In the genomic region with DNA sequence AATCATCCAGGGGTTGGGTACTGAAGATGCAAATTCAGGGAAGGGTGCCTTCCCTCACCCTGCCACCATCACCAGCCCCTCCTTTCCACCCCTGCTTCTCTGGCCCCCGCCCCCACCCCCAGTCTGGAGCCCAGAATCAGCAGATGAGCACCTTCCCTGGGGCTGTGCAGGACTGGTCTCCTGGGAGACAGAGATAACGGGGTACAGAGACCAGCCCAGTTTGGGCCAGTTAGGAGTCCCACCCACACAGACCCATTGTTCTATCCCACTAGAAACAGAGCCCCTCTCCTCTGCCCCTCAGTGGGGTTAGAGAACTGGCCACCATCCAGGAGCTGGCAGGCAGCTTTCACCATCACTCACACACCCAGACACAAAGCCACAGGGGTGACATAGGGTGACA, we compare ENCODE assay signal across 1 cellular context.
TF ChIP-seq lines count a peak whose summit lies in the region.

No MANE protein-coding gene starts in this region.

TF ChIP-seq in SK-N-SH, 30 proteins besides CTCF, POLR2A, EP300 and RAD21 (continued from another document):
- TF ChIP-seq, protein P1, sequence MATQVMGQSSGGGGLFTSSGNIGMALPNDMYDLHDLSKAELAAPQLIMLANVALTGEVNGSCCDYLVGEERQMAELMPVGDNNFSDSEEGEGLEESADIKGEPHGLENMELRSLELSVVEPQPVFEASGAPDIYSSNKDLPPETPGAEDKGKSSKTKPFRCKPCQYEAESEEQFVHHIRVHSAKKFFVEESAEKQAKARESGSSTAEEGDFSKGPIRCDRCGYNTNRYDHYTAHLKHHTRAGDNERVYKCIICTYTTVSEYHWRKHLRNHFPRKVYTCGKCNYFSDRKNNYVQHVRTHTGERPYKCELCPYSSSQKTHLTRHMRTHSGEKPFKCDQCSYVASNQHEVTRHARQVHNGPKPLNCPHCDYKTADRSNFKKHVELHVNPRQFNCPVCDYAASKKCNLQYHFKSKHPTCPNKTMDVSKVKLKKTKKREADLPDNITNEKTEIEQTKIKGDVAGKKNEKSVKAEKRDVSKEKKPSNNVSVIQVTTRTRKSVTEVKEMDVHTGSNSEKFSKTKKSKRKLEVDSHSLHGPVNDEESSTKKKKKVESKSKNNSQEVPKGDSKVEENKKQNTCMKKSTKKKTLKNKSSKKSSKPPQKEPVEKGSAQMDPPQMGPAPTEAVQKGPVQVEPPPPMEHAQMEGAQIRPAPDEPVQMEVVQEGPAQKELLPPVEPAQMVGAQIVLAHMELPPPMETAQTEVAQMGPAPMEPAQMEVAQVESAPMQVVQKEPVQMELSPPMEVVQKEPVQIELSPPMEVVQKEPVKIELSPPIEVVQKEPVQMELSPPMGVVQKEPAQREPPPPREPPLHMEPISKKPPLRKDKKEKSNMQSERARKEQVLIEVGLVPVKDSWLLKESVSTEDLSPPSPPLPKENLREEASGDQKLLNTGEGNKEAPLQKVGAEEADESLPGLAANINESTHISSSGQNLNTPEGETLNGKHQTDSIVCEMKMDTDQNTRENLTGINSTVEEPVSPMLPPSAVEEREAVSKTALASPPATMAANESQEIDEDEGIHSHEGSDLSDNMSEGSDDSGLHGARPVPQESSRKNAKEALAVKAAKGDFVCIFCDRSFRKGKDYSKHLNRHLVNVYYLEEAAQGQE (IDR thresholded peaks at IDR 0.05; ENCODE audit: low read depth, low read length), result no peak
- TF ChIP-seq TCF12 (IDR thresholded peaks at IDR 0.05) (no peak), POLR2AphosphoS5 (IDR thresholded peaks at IDR 0.05; ENCODE audit: low read depth, low read length) (no peak), FOXJ3 (CRISPR knock-in tag; IDR thresholded peaks at IDR 0.05) (peak; percentile 78; the same call in 1 of the 2 replicates), FOSL2 (IDR thresholded peaks at IDR 0.05; ENCODE audit: borderline replicate concordance, low read depth) (no peak), RFX5 (IDR thresholded peaks at IDR 0.05; ENCODE audit: low read length) (no peak), SIN3A (IDR thresholded peaks at IDR 0.05; ENCODE audit: borderline replicate concordance, low read depth, low read length) (no peak), MEF2A (IDR thresholded peaks at IDR 0.05; ENCODE audit: borderline replicate concordance, low read depth) (no peak), FOXM1 (IDR thresholded peaks at IDR 0.05; ENCODE audit: low read depth) (no peak), NFIC (IDR thresholded peaks at IDR 0.05; ENCODE audit: borderline replicate concordance) (no peak), CHD2 (IDR thresholded peaks at IDR 0.05; ENCODE audit: low read length, partially characterized antibody) (peak; percentile 91), EZH2phosphoT487 (IDR thresholded peaks at IDR 0.05; ENCODE audit: borderline replicate concordance, low read depth) (no peak), RCOR1 (IDR thresholded peaks at IDR 0.05; ENCODE audit: low read length) (peak; percentile 90), RXRA (IDR thresholded peaks at IDR 0.05; ENCODE audit: borderline replicate concordance, low read depth) (no peak), GABPA (IDR thresholded peaks at IDR 0.05; ENCODE audit: low read depth) (no peak), GATA2 (CRISPR knock-in tag; IDR thresholded peaks at IDR 0.05) (peak; percentile 93), MXI1 (IDR thresholded peaks at IDR 0.05; ENCODE audit: low read depth, low read length) (peak; percentile 55), YY1 (IDR thresholded peaks at IDR 0.05; ENCODE audit: low read depth) (no peak), TEAD4 (IDR thresholded peaks at IDR 0.05; ENCODE audit: borderline replicate concordance, insufficient read depth) (no peak), NRF1 (IDR thresholded peaks at IDR 0.05; ENCODE audit: low read depth, low read length) (no peak), TAF1 (IDR thresholded peaks at IDR 0.05; ENCODE audit: borderline replicate concordance, low read depth, low read length) (no peak)
- TF ChIP-seq, protein P2, sequence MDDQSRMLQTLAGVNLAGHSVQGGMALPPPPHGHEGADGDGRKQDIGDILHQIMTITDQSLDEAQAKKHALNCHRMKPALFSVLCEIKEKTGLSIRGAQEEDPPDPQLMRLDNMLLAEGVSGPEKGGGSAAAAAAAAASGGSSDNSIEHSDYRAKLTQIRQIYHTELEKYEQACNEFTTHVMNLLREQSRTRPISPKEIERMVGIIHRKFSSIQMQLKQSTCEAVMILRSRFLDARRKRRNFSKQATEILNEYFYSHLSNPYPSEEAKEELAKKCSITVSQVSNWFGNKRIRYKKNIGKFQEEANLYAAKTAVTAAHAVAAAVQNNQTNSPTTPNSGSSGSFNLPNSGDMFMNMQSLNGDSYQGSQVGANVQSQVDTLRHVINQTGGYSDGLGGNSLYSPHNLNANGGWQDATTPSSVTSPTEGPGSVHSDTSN (IDR thresholded peaks at IDR 0.05), result no peak
- TF ChIP-seq, protein P3, sequence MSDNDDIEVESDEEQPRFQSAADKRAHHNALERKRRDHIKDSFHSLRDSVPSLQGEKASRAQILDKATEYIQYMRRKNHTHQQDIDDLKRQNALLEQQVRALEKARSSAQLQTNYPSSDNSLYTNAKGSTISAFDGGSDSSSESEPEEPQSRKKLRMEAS (IDR thresholded peaks at IDR 0.05; ENCODE audit: low read depth), result no peak
- TF ChIP-seq, protein P4, sequence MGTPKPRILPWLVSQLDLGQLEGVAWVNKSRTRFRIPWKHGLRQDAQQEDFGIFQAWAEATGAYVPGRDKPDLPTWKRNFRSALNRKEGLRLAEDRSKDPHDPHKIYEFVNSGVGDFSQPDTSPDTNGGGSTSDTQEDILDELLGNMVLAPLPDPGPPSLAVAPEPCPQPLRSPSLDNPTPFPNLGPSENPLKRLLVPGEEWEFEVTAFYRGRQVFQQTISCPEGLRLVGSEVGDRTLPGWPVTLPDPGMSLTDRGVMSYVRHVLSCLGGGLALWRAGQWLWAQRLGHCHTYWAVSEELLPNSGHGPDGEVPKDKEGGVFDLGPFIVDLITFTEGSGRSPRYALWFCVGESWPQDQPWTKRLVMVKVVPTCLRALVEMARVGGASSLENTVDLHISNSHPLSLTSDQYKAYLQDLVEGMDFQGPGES (IDR thresholded peaks at IDR 0.05; ENCODE audit: low read depth, low read length), result no peak
- TF ChIP-seq, protein P5, sequence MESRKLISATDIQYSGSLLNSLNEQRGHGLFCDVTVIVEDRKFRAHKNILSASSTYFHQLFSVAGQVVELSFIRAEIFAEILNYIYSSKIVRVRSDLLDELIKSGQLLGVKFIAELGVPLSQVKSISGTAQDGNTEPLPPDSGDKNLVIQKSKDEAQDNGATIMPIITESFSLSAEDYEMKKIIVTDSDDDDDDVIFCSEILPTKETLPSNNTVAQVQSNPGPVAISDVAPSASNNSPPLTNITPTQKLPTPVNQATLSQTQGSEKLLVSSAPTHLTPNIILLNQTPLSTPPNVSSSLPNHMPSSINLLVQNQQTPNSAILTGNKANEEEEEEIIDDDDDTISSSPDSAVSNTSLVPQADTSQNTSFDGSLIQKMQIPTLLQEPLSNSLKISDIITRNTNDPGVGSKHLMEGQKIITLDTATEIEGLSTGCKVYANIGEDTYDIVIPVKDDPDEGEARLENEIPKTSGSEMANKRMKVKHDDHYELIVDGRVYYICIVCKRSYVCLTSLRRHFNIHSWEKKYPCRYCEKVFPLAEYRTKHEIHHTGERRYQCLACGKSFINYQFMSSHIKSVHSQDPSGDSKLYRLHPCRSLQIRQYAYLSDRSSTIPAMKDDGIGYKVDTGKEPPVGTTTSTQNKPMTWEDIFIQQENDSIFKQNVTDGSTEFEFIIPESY (IDR thresholded peaks at IDR 0.05; ENCODE audit: borderline replicate concordance, low read depth), result no peak
- TF ChIP-seq, protein P6, sequence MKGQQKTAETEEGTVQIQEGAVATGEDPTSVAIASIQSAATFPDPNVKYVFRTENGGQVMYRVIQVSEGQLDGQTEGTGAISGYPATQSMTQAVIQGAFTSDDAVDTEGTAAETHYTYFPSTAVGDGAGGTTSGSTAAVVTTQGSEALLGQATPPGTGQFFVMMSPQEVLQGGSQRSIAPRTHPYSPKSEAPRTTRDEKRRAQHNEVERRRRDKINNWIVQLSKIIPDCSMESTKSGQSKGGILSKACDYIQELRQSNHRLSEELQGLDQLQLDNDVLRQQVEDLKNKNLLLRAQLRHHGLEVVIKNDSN (IDR thresholded peaks at IDR 0.05; ENCODE audit: borderline replicate concordance, low read depth), result no peak
